10 cellular contexts compared by ENCODE assay signal in genomic region chr13:96141032-96141431, GRCh38. TPM values are rescaled to one million over a fixed set of nuclear protein-coding genes. Genes with fewer than 3 reads are reported as not detected.
DNase-seq lines count a peak whose midpoint lies in the region; ATAC-seq and TF ChIP-seq lines count a peak whose summit lies in the region.
"Had no signal": no experiment of that assay in that cellular context is flagged by ENCODE, and none has a peak within 500 bp of the region (broad histone marks: within the 10 kb centered on the region; RNA-seq: fewer than 3 reads in every experiment).

No MANE protein-coding gene starts in this region.

- no peaks in the 10 kb centered on the region for H3K36me3 ChIP-seq in left ventricle myocardium inferior

- no peak overlapping the region for H3K4me3 ChIP-seq in left ventricle myocardium inferior

- H3K4me1 ChIP-seq in left ventricle myocardium inferior, result no peaks in the 10 kb centered on the region

- peaks cover 4% of the 10 kb centered on the region for H3K27me3 ChIP-seq in left ventricle myocardium inferior (ENCODE audit: low read depth)

- intact Hi-C loops in left ventricle myocardium inferior (cut with micrococcal nuclease), result no loop called here
- intact Hi-C loops in left cardiac atrium (cut with DNase I), result loop anchor here in 1 of 2 donors (10.0 kb wide), 1 partner anchor 674 kb away; no protein-coding TSS in a partner anchor
- intact Hi-C loops in CD14-positive monocyte (cut with micrococcal nuclease), result no loop called here
- intact Hi-C loops in activated naive CD4-positive, alpha-beta T cell treated with anti-CD3 and anti-CD28 coated beads for 36 hours (cut with micrococcal nuclease), result no loop called here

- H3K4me3 Mint-ChIP-seq in CD14-positive monocyte, result no peak overlapping the region
- no peak overlapping the region for H3K4me3 Mint-ChIP-seq in activated naive CD4-positive, alpha-beta T cell treated with anti-CD3 and anti-CD28 coated beads for 36 hours

- H3K27ac Mint-ChIP-seq in CD14-positive monocyte, result no peak overlapping the region
- no peak overlapping the region for H3K27ac Mint-ChIP-seq in activated naive CD4-positive, alpha-beta T cell treated with anti-CD3 and anti-CD28 coated beads for 36 hours

- H3K4me1 Mint-ChIP-seq in CD14-positive monocyte, result no peaks in the 10 kb centered on the region
- H3K4me1 Mint-ChIP-seq in activated naive CD4-positive, alpha-beta T cell treated with anti-CD3 and anti-CD28 coated beads for 36 hours (ENCODE audit: low read depth), result no peaks in the 10 kb centered on the region

- ATAC-seq in left cardiac atrium, result no peak

- TF ChIP-seq CTCF in left ventricle myocardium inferior (IDR thresholded peaks at IDR 0.05; ENCODE audit: borderline replicate concordance) (peak; percentile 43), CD14-positive monocyte (IDR thresholded peaks at IDR 0.05) (no peak)

- no peak overlapping the region for H3K27ac ChIP-seq in left ventricle myocardium inferior (replicated peaks)

- H3K9me3 ChIP-seq in left ventricle myocardium inferior (replicated peaks), result no peaks in the 10 kb centered on the region

- CTCF ChIA-PET in activated naive CD4-positive, alpha-beta T cell treated with anti-CD3 and anti-CD28 coated beads for 36 hours (lab: Charles Lee), result no interaction called here

- H3K9me3 Mint-ChIP-seq in CD14-positive monocyte, result peaks cover 0 to 2% (median 0%) of the 10 kb centered on the region in 7 donors
- no peaks in the 10 kb centered on the region for H3K9me3 Mint-ChIP-seq in activated naive CD4-positive, alpha-beta T cell treated with anti-CD3 and anti-CD28 coated beads for 36 hours

- H3K27me3 Mint-ChIP-seq in CD14-positive monocyte (ENCODE audit: low read depth in 3 of 3), result peaks cover 0 to 5% (median 1%) of the 10 kb centered on the region in 3 donors
- no peaks in the 10 kb centered on the region for H3K27me3 Mint-ChIP-seq in activated naive CD4-positive, alpha-beta T cell treated with anti-CD3 and anti-CD28 coated beads for 36 hours (ENCODE audit: low read depth)

- no peaks in the 10 kb centered on the region for H3K36me3 Mint-ChIP-seq in CD14-positive monocyte
- no peaks in the 10 kb centered on the region for H3K36me3 Mint-ChIP-seq in activated naive CD4-positive, alpha-beta T cell treated with anti-CD3 and anti-CD28 coated beads for 36 hours (ENCODE audit: low read depth)

- no peak for DNase-seq in left ventricle myocardium inferior
- no peak for DNase-seq in left cardiac atrium
- DNase-seq in RPMI7951 (ENCODE audit: low read depth), result peak; percentile 5
- peak; percentile 9 for DNase-seq in fibroblast of the conjunctiva (ENCODE audit: low read depth)
- DNase-seq in CD14-positive monocyte (ENCODE audit: low spot score), result no peak
- no peak for DNase-seq in activated gamma-delta T cell (lab: John Stamatoyannopoulos, UW)
- no peak for DNase-seq in cortex of kidney (lab: John Stamatoyannopoulos, UW)
- DNase-seq in activated naive CD4-positive, alpha-beta T cell treated with anti-CD3 and anti-CD28 coated beads for 36 hours, result no peak
- DNase-seq: DND-41; effector CD4-positive, alpha-beta T cell had no signal

RNA-seq across cellular contexts. Expression of gene HS6ST3, which starts 51.1 kb away (rescaled TPM):
- total RNA-seq in left ventricle myocardium inferior (2.0 TPM), left cardiac atrium (under 1 TPM; 0.35 to 0.42 TPM)
- not detected in 2 replicates for total RNA-seq in RPMI7951 (2014; rRNA removed; shearing (Covaris generic))
- not detected for polyA plus RNA-seq in CD14-positive monocyte
- total RNA-seq in activated naive CD4-positive, alpha-beta T cell treated with anti-CD3 and anti-CD28 coated beads for 36 hours, result not detected

Comparison
In these comparisons a context has a peak if more than half of its experiments do, and no peak if none do; other contexts are left out.
1. DNase-seq: peak in RPMI7951 (single experiment) and fibroblast of the conjunctiva (single experiment); none in left ventricle myocardium inferior (single experiment), left cardiac atrium (single experiment), CD14-positive monocyte (single experiment), activated gamma-delta T cell (single experiment), cortex of kidney (single experiment) and activated naive CD4-positive, alpha-beta T cell treated with anti-CD3 and anti-CD28 coated beads for 36 hours (single experiment).